In genomic region chr1:67534627-67535065, GRCh38 we compare ENCODE assay signal across 10 cellular contexts.
DNase-seq lines count a peak whose midpoint lies in the region; ATAC-seq and TF ChIP-seq lines count a peak whose summit lies in the region.
"Had no signal": no experiment of that assay in that cellular context is flagged by ENCODE, and none has a peak within 500 bp of the region (broad histone marks: within the 10 kb centered on the region; RNA-seq: fewer than 3 reads in every experiment).

No MANE protein-coding gene starts in this region.

- H3K9ac ChIP-seq in mesenchymal stem cell (ENCODE audit: low read length) (peak overlapping the region; percentile 7), neuronal stem cell (ENCODE audit: low read depth, low read length, poor library complexity) (no peak overlapping the region)

- H2AFZ ChIP-seq in mesenchymal stem cell (ENCODE audit: low read depth, low read length) (no peak overlapping the region), neuronal stem cell (ENCODE audit: low read length) (no peak overlapping the region)

- H2BK5ac ChIP-seq in mesenchymal stem cell (ENCODE audit: low read depth, low read length, poor library complexity, severe bottlenecking) (no peak overlapping the region), neuronal stem cell (ENCODE audit: low read length) (no peak overlapping the region)

- TF ChIP-seq POLR2A in NB4 (IDR thresholded peaks at IDR 0.05; ENCODE audit: extremely low read depth, insufficient read length) = no peak

- WGBS in mesenchymal stem cell = 0% methylated on average over 2 of the region's 2 CpGs
- WGBS in neuronal stem cell (ENCODE audit: extremely low coverage in 2 of 2, insufficient read length in 2 of 2, insufficient replicate concordance in 1 of 2), 2 donors = no CpG with 5 or more reads among the region's 2 CpGs

- H2BK120ac ChIP-seq in mesenchymal stem cell (ENCODE audit: low read depth, low read length) (no peak overlapping the region), neuronal stem cell (ENCODE audit: low read depth, low read length) (no peak overlapping the region)

- H3K27me3 ChIP-seq in mesenchymal stem cell (ENCODE audit: control insufficient read depth in 1 of 2, insufficient read depth in 1 of 2, low read length in 2 of 2) (no peaks in the 10 kb centered on the region), neuronal stem cell (ENCODE audit: control insufficient read depth in 3 of 3, insufficient read depth in 3 of 3, low read depth in 1 of 3, low read length in 3 of 3) (peaks cover 0 to 2% (median 0%) of the 10 kb centered on the region in 3 experiments)
- H3K27me3 ChIP-seq: breast epithelium, suprapubic skin had no signal

- H3K27ac ChIP-seq in mesenchymal stem cell (ENCODE audit: low read length, poor library complexity, severe bottlenecking) = no peak overlapping the region
- H3K27ac ChIP-seq in neuronal stem cell (replicated peaks; ENCODE audit: low read length) = no peak overlapping the region
- H3K27ac ChIP-seq: breast epithelium, suprapubic skin had no signal

- H3K4me3 ChIP-seq in NB4 (ENCODE audit: low read depth, low read length) (no peak overlapping the region), astrocyte of the spinal cord (ENCODE audit: low read depth, low read length) (no peak overlapping the region), mesenchymal stem cell (ENCODE audit: insufficient read depth in 1 of 2, low read depth in 1 of 2, low read length in 2 of 2) (no peak overlapping the region), neuronal stem cell (ENCODE audit: low read length in 2 of 2) (no peak overlapping the region)
- H3K4me3 ChIP-seq: breast epithelium, suprapubic skin had no signal

- H3K79me1 ChIP-seq in mesenchymal stem cell (replicated peaks; ENCODE audit: low read length, poor library complexity, severe bottlenecking) = no peaks in the 10 kb centered on the region
- H3K79me1 ChIP-seq in neuronal stem cell (ENCODE audit: low read depth, low read length) = no peaks in the 10 kb centered on the region

- H3K14ac ChIP-seq in mesenchymal stem cell (ENCODE audit: low read length in 2 of 2) (no peak overlapping the region), neuronal stem cell (ENCODE audit: low read length) (no peak overlapping the region)

- ATAC-seq in GM18868 (IDR thresholded peaks at IDR 0.05; ENCODE audit: unreplicated experiment) (peak; percentile 54), GM19395 (IDR thresholded peaks at IDR 0.05; ENCODE audit: unreplicated experiment) (no peak)

- in situ Hi-C loops in astrocyte of the spinal cord (cut with HindIII; ENCODE audit: low sequenced_read_pairs) = no loop called here

- H3K4me2 ChIP-seq in mesenchymal stem cell (ENCODE audit: low read length, poor library complexity, severe bottlenecking) (no peak overlapping the region), neuronal stem cell (ENCODE audit: insufficient read depth, low read length, poor library complexity, severe bottlenecking) (no peak overlapping the region)

- H2BK15ac ChIP-seq in mesenchymal stem cell (ENCODE audit: low read depth, poor library complexity, severe bottlenecking) (no peak overlapping the region), neuronal stem cell (ENCODE audit: low read length) (no peak overlapping the region)

- H3K4me1 ChIP-seq in mesenchymal stem cell (ENCODE audit: control insufficient read depth, insufficient read depth, low read depth, low read length) = peaks cover 4% of the 10 kb centered on the region
- peaks cover 0 to 3% of the 10 kb centered on the region in 2 donors for H3K4me1 ChIP-seq in neuronal stem cell (ENCODE audit: control insufficient read depth in 2 of 2, insufficient read depth in 1 of 2, low read depth in 1 of 2, low read length in 2 of 2)
- H3K4me1 ChIP-seq: breast epithelium had no signal

- H4K91ac ChIP-seq in mesenchymal stem cell (ENCODE audit: low read length) (no peak overlapping the region), neuronal stem cell (ENCODE audit: low read depth, low read length, poor library complexity) (no peak overlapping the region)

- no peak overlapping the region for H2AK5ac ChIP-seq in mesenchymal stem cell (ENCODE audit: low read length, severe bottlenecking)
- H2AK5ac ChIP-seq in neuronal stem cell (ENCODE audit: low read depth, low read length) = no peak overlapping the region

- DNase-seq in NB4 (ENCODE audit: low read depth) (peak; percentile 55), astrocyte of the spinal cord (ENCODE audit: low read depth, low spot score) (peak; percentile 52), mesenchymal stem cell (peak; percentile 80), HuH-7 (ENCODE audit: low spot score) (no peak), neuronal stem cell (ENCODE audit: low spot score) (no peak), GOT3 (lab: John Stamatoyannopoulos, UW) (no peak)

- H3K23ac ChIP-seq in mesenchymal stem cell (ENCODE audit: low read length in 2 of 2) (no peak overlapping the region), neuronal stem cell (ENCODE audit: low read depth, low read length, poor library complexity) (no peak overlapping the region)

- H3K18ac ChIP-seq in mesenchymal stem cell (ENCODE audit: low read depth in 1 of 2, low read length in 2 of 2) (no peak overlapping the region), neuronal stem cell (ENCODE audit: low read length) (no peak overlapping the region)

- H3K9me3 ChIP-seq in mesenchymal stem cell (ENCODE audit: control insufficient read depth, low read length) (no peaks in the 10 kb centered on the region), neuronal stem cell (replicated peaks in 1 of 2; ENCODE audit: control insufficient read depth in 2 of 2, insufficient read depth in 1 of 2, low read depth in 1 of 2, low read length in 2 of 2) (no peaks in the 10 kb centered on the region)
- H3K9me3 ChIP-seq: breast epithelium, suprapubic skin had no signal

- H3K4ac ChIP-seq in mesenchymal stem cell (ENCODE audit: low read depth in 1 of 2, low read length in 2 of 2) (no peak overlapping the region), neuronal stem cell (ENCODE audit: low read length) (no peak overlapping the region)

- H4K8ac ChIP-seq in mesenchymal stem cell (ENCODE audit: low read length) (no peak overlapping the region), neuronal stem cell (ENCODE audit: low read depth, low read length) (no peak overlapping the region)

- no peaks in the 10 kb centered on the region for H3K36me3 ChIP-seq in mesenchymal stem cell (ENCODE audit: control insufficient read depth in 1 of 2, insufficient read depth in 2 of 2, low read depth in 1 of 2, low read length in 2 of 2)
- H3K36me3 ChIP-seq in neuronal stem cell (replicated peaks in 1 of 2; ENCODE audit: control insufficient read depth in 2 of 2, insufficient read depth in 2 of 2, low read length in 2 of 2) = no peaks in the 10 kb centered on the region
- H3K36me3 ChIP-seq: breast epithelium, suprapubic skin had no signal

- H2BK12ac ChIP-seq in mesenchymal stem cell (ENCODE audit: low read length in 2 of 2) (no peak overlapping the region), neuronal stem cell (ENCODE audit: low read length) (no peak overlapping the region)

- TF ChIP-seq CTCF in NB4 (IDR thresholded peaks at IDR 0.05; ENCODE audit: low read depth, low read length) (no peak), astrocyte of the spinal cord (IDR thresholded peaks at IDR 0.05; ENCODE audit: low read depth, low read length) (no peak)

Comparison
In these comparisons a context has a peak if more than half of its experiments do, and no peak if none do; other contexts are left out.
1. DNase-seq: peak in NB4 (single experiment), astrocyte of the spinal cord (single experiment) and mesenchymal stem cell (single experiment); none in HuH-7 (single experiment), neuronal stem cell (single experiment) and GOT3 (single experiment).